Comparison of ENCODE assay signal across 12 cellular contexts in the genomic region with DNA sequence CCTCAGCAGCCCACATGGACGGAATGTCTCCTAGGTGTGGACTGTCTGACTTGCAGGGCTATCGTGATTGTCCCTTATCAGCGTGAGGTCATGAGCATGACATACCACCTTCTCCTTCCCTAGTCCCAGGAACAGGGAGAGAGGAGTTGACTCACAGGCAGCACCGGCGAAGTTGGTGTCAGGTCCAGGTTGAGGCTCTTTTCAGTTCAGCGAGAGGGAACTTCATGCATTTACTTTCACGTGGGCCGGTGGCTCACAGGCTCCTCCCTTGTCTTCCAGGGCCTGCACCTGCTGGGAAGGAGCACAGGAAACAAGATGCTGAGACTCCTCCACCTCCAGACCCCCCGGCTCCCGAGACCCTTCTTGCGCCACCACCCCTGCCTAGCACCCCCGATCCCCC.
"Had no signal": no experiment of that assay in that cellular context is flagged by ENCODE, and none has a peak within 500 bp of the region (broad histone marks: within the 10 kb centered on the region; RNA-seq: fewer than 3 reads in every experiment).

No MANE protein-coding gene starts in this region.

- H3K27ac Mint-ChIP-seq: activated naive CD4-positive, alpha-beta T cell treated with anti-CD3 and anti-CD28 coated beads, Interleukin-2, amount 50 U/mL, for 24 hours; memory B cell; naive thymus-derived CD4-positive, alpha-beta T cell had no signal

- H3K27me3 Mint-ChIP-seq: activated naive CD4-positive, alpha-beta T cell treated with anti-CD3 and anti-CD28 coated beads, Interleukin-2, amount 50 U/mL, for 24 hours had no signal

- H3K4me3 ChIP-seq: tibial nerve had no signal

- DNase-seq: activated CD4-positive, alpha-beta T cell treated with anti-CD3 and anti-CD28 coated beads, Interleukin-2, amount 50 U/mL, for 48 hours; activated gamma-delta T cell; left ventricle myocardium superior; naive thymus-derived CD4-positive, alpha-beta T cell; stimulated activated CD8-positive, alpha-beta memory T cell treated with anti-CD3 and anti-CD28 coated beads, Interleukin-4, amount 100 ng/mL, for 48 hours; stimulated activated naive CD4-positive, alpha-beta T cell; SW 1271; WERI-Rb-1 had no signal

- H3K36me3 Mint-ChIP-seq: activated naive CD4-positive, alpha-beta T cell treated with anti-CD3 and anti-CD28 coated beads, Interleukin-2, amount 50 U/mL, for 24 hours; memory B cell; naive thymus-derived CD4-positive, alpha-beta T cell had no signal

- H3K36me3 ChIP-seq: neutrophil, WERI-Rb-1 had no signal

- H3K27me3 ChIP-seq: neutrophil, tibial nerve had no signal

- H3K9me3 Mint-ChIP-seq: activated naive CD4-positive, alpha-beta T cell treated with anti-CD3 and anti-CD28 coated beads, Interleukin-2, amount 50 U/mL, for 24 hours; memory B cell; naive thymus-derived CD4-positive, alpha-beta T cell had no signal

- H3K9me3 ChIP-seq: neutrophil, tibial nerve had no signal

- H3K4me3 Mint-ChIP-seq: activated naive CD4-positive, alpha-beta T cell treated with anti-CD3 and anti-CD28 coated beads, Interleukin-2, amount 50 U/mL, for 24 hours; memory B cell; naive thymus-derived CD4-positive, alpha-beta T cell had no signal

- H3K27ac ChIP-seq: neutrophil, WERI-Rb-1 had no signal

- ATAC-seq: naive thymus-derived CD4-positive, alpha-beta T cell had no signal
